ENCODE assay signal across 11 cellular contexts in genomic region chr16:30652718-30653117, GRCh38. TPM values are rescaled to one million over a fixed set of nuclear protein-coding genes. Genes with fewer than 3 reads are reported as not detected.
DNase-seq lines count a peak whose midpoint lies in the region; ATAC-seq and TF ChIP-seq lines count a peak whose summit lies in the region.
"Had no signal": no experiment of that assay in that cellular context is flagged by ENCODE, and none has a peak within 500 bp of the region (broad histone marks: within the 10 kb centered on the region; RNA-seq: fewer than 3 reads in every experiment).

No MANE protein-coding gene starts in this region.

- no peak for ATAC-seq in activated CD8-positive, alpha-beta T cell treated with anti-CD3 and anti-CD28 coated beads for 36 hours
- ATAC-seq in stimulated activated naive CD8-positive, alpha-beta T cell treated with anti-CD3 and anti-CD28 coated beads, Interleukin-15, amount 100 ng/mL, for 72 hours, result no peak

- peaks cover 20 to 47% (median 27%) of the 10 kb centered on the region in 3 donors for H3K4me1 ChIP-seq in esophagus squamous epithelium

- WGBS in esophagus squamous epithelium, 2 donors, result 78 to 86% methylated on average over 3 to 6 of the region's 18 CpGs

- H3K27ac Mint-ChIP-seq in activated naive CD4-positive, alpha-beta T cell treated with anti-CD3 and anti-CD28 coated beads, Interleukin-2, amount 10 ng/mL, durations not matched to agents 7 days and 5 days, result no peak overlapping the region
- peak overlapping the region; percentile 72 for H3K27ac Mint-ChIP-seq in activated CD8-positive, alpha-beta T cell treated with anti-CD3 and anti-CD28 coated beads for 36 hours
- H3K27ac Mint-ChIP-seq in glutamatergic neuron (ENCODE audit: unreplicated experiment), result no peak overlapping the region
- peak overlapping the region; percentile 27 to 32 for H3K27ac Mint-ChIP-seq in stimulated activated naive CD8-positive, alpha-beta T cell treated with anti-CD3 and anti-CD28 coated beads, Interleukin-15, amount 100 ng/mL, for 72 hours

- no peak overlapping the region for H3K4me3 ChIP-seq in esophagus squamous epithelium

- peak overlapping the region in 2 of 4 donors; percentile 97 to 99 for H3K27ac ChIP-seq in esophagus squamous epithelium

- intact Hi-C loops in activated CD8-positive, alpha-beta T cell treated with anti-CD3 and anti-CD28 coated beads for 36 hours (cut with micrococcal nuclease), result loop anchor here (10.0 kb wide), 1 partner anchor 242 kb away; the partner anchor contains the start of genes BCL7C and CTF1
- intact Hi-C loops in esophagus squamous epithelium (cut with DNase I), result no loop called here

- H3K9me3 Mint-ChIP-seq in activated naive CD4-positive, alpha-beta T cell treated with anti-CD3 and anti-CD28 coated beads, Interleukin-2, amount 10 ng/mL, durations not matched to agents 7 days and 5 days, result no peaks in the 10 kb centered on the region
- no peaks in the 10 kb centered on the region for H3K9me3 Mint-ChIP-seq in activated CD8-positive, alpha-beta T cell treated with anti-CD3 and anti-CD28 coated beads for 36 hours
- H3K9me3 Mint-ChIP-seq in glutamatergic neuron (ENCODE audit: unreplicated experiment), result peaks cover 17% of the 10 kb centered on the region
- no peaks in the 10 kb centered on the region for H3K9me3 Mint-ChIP-seq in stimulated activated naive CD8-positive, alpha-beta T cell treated with anti-CD3 and anti-CD28 coated beads, Interleukin-15, amount 100 ng/mL, for 72 hours

- peaks cover 16 to 49% (median 31%) of the 10 kb centered on the region in 3 donors for H3K36me3 ChIP-seq in esophagus squamous epithelium

- H3K27me3 Mint-ChIP-seq in activated naive CD4-positive, alpha-beta T cell treated with anti-CD3 and anti-CD28 coated beads, Interleukin-2, amount 10 ng/mL, durations not matched to agents 7 days and 5 days, result peaks cover 4% of the 10 kb centered on the region
- no peaks in the 10 kb centered on the region for H3K27me3 Mint-ChIP-seq in activated CD8-positive, alpha-beta T cell treated with anti-CD3 and anti-CD28 coated beads for 36 hours
- H3K27me3 Mint-ChIP-seq in glutamatergic neuron (ENCODE audit: unreplicated experiment), result peaks cover 14% of the 10 kb centered on the region
- H3K27me3 Mint-ChIP-seq in stimulated activated naive CD8-positive, alpha-beta T cell treated with anti-CD3 and anti-CD28 coated beads, Interleukin-15, amount 100 ng/mL, for 72 hours, result no peaks in the 10 kb centered on the region

- peak overlapping the region; percentile 83 for H3K4me3 Mint-ChIP-seq in activated naive CD4-positive, alpha-beta T cell treated with anti-CD3 and anti-CD28 coated beads, Interleukin-2, amount 10 ng/mL, durations not matched to agents 7 days and 5 days
- H3K4me3 Mint-ChIP-seq in activated CD8-positive, alpha-beta T cell treated with anti-CD3 and anti-CD28 coated beads for 36 hours, result peak overlapping the region; percentile 88
- H3K4me3 Mint-ChIP-seq in glutamatergic neuron (ENCODE audit: unreplicated experiment), result peak overlapping the region; percentile 94
- H3K4me3 Mint-ChIP-seq in stimulated activated naive CD8-positive, alpha-beta T cell treated with anti-CD3 and anti-CD28 coated beads, Interleukin-15, amount 100 ng/mL, for 72 hours, result peak overlapping the region; percentile 89 to 95

- no peak for TF ChIP-seq CTCF in activated CD8-positive, alpha-beta T cell treated with anti-CD3 and anti-CD28 coated beads for 36 hours (IDR thresholded peaks at IDR 0.05)
- no peak for TF ChIP-seq CTCF in glutamatergic neuron (IDR thresholded peaks at IDR 0.05; ENCODE audit: partially characterized antibody, unreplicated experiment)
- TF ChIP-seq CTCF in esophagus squamous epithelium (IDR thresholded peaks at IDR 0.05), result no peak

- no peak for DNase-seq in activated naive CD4-positive, alpha-beta T cell treated with anti-CD3 and anti-CD28 coated beads, Interleukin-2, amount 10 ng/mL, durations not matched to agents 7 days and 5 days
- no peak for DNase-seq in activated naive CD4-positive, alpha-beta T cell treated with anti-CD3 and anti-CD28 coated beads, Interleukin-2, amount 50 U/mL, for 16 hours
- DNase-seq in activated CD8-positive, alpha-beta T cell treated with anti-CD3 and anti-CD28 coated beads for 36 hours, result no peak
- DNase-seq in glutamatergic neuron (no peak), NCI-H1105 (lab: John Stamatoyannopoulos, UW) (no peak), esophagus squamous epithelium (lab: John Stamatoyannopoulos, UW) (no peak), amygdala (lab: John Stamatoyannopoulos, UW) (no peak)
- no peak for DNase-seq in stimulated activated naive CD8-positive, alpha-beta T cell treated with anti-CD3 and anti-CD28 coated beads, Interleukin-15, amount 100 ng/mL, for 72 hours
- DNase-seq: BE2C; NCI-H774; stimulated activated CD4-positive, alpha-beta T cell treated with anti-CD3 and anti-CD28 coated beads, Interleukin-12 subunit alpha, Interleukin-12 subunit beta, amount 100 ng/mL, for 4 hours had no signal

- H3K36me3 Mint-ChIP-seq in activated naive CD4-positive, alpha-beta T cell treated with anti-CD3 and anti-CD28 coated beads, Interleukin-2, amount 10 ng/mL, durations not matched to agents 7 days and 5 days, result peaks cover 39% of the 10 kb centered on the region
- peaks cover 42% of the 10 kb centered on the region for H3K36me3 Mint-ChIP-seq in activated CD8-positive, alpha-beta T cell treated with anti-CD3 and anti-CD28 coated beads for 36 hours (ENCODE audit: low read depth)
- H3K36me3 Mint-ChIP-seq in glutamatergic neuron (ENCODE audit: unreplicated experiment), result no peaks in the 10 kb centered on the region

- TF ChIP-seq POLR2A in esophagus squamous epithelium (IDR thresholded peaks at IDR 0.05), result no peak

- peaks cover 56% of the 10 kb centered on the region for H3K4me1 Mint-ChIP-seq in activated naive CD4-positive, alpha-beta T cell treated with anti-CD3 and anti-CD28 coated beads, Interleukin-2, amount 10 ng/mL, durations not matched to agents 7 days and 5 days
- peaks cover 44% of the 10 kb centered on the region for H3K4me1 Mint-ChIP-seq in activated CD8-positive, alpha-beta T cell treated with anti-CD3 and anti-CD28 coated beads for 36 hours (ENCODE audit: low read depth)
- peaks cover 12% of the 10 kb centered on the region for H3K4me1 Mint-ChIP-seq in glutamatergic neuron (ENCODE audit: low read depth, unreplicated experiment)
- peaks cover 52% of the 10 kb centered on the region for H3K4me1 Mint-ChIP-seq in stimulated activated naive CD8-positive, alpha-beta T cell treated with anti-CD3 and anti-CD28 coated beads, Interleukin-15, amount 100 ng/mL, for 72 hours

- POLR2A ChIA-PET in activated CD8-positive, alpha-beta T cell treated with anti-CD3 and anti-CD28 coated beads for 36 hours (lab: Charles Lee), result interaction anchor here (1.0 to 1.1 kb wide), 2 partner anchors 41 to 45 kb away, joined by 3 to 4 read pairs; no protein-coding TSS in a partner anchor

- H3K9me3 ChIP-seq in esophagus squamous epithelium, result no peaks in the 10 kb centered on the region
- H3K9me3 ChIP-seq: BE2C had no signal

- no peaks in the 10 kb centered on the region for H3K27me3 ChIP-seq in esophagus squamous epithelium
- H3K27me3 ChIP-seq: BE2C had no signal

- CTCF ChIA-PET in activated naive CD4-positive, alpha-beta T cell treated with anti-CD3 and anti-CD28 coated beads, Interleukin-2, amount 10 ng/mL, durations not matched to agents 7 days and 5 days (lab: Charles Lee), result interaction anchor here (0.7 to 3.2 kb wide), 3 partner anchors 41 to 1486 kb away, joined by 3 to 22 read pairs (median 4); no protein-coding TSS in a partner anchor
- CTCF ChIA-PET in activated CD8-positive, alpha-beta T cell treated with anti-CD3 and anti-CD28 coated beads for 36 hours (lab: Charles Lee), result interaction anchor here (1.2 kb wide), 1 partner anchor 20 kb away, joined by 4 read pairs; no protein-coding TSS in a partner anchor

RNA-seq across cellular contexts. Expression of gene PRR14, which starts 2.0 kb away (rescaled TPM):
- total RNA-seq in activated CD8-positive, alpha-beta T cell treated with anti-CD3 and anti-CD28 coated beads for 36 hours, result 10 to 100 TPM; 74.0 to 76.6 TPM
- total RNA-seq in glutamatergic neuron (ENCODE audit: unreplicated experiment) (79.6 TPM), esophagus squamous epithelium (10 to 100 TPM; 16.6 to 21.8 (median 20.3) TPM)

RNA-seq across cellular contexts. Expression of gene FBRS, which starts 5.5 kb away (rescaled TPM):
- total RNA-seq in activated CD8-positive, alpha-beta T cell treated with anti-CD3 and anti-CD28 coated beads for 36 hours, result 10 to 100 TPM; 80.3 to 85.8 TPM
- 66.7 TPM for total RNA-seq in glutamatergic neuron (ENCODE audit: unreplicated experiment)
- 10 to 100 TPM; 22.3 to 80.2 (median 45.3) TPM for total RNA-seq in esophagus squamous epithelium

RNA-seq across cellular contexts. Expression of gene ZNF689, which starts 42.5 kb away (rescaled TPM):
- 10 to 100 TPM in 1 of 2 experiments, 1 to 10 TPM in 1; 9.8 to 11.3 TPM for total RNA-seq in activated CD8-positive, alpha-beta T cell treated with anti-CD3 and anti-CD28 coated beads for 36 hours
- total RNA-seq in glutamatergic neuron (ENCODE audit: unreplicated experiment) (14.6 TPM), esophagus squamous epithelium (1 to 10 TPM; 2.0 to 6.7 (median 3.8) TPM)

RNA-seq across cellular contexts. Expression of gene SRCAP, which starts 46.3 kb away (rescaled TPM):
- total RNA-seq in activated CD8-positive, alpha-beta T cell treated with anti-CD3 and anti-CD28 coated beads for 36 hours, result 10 to 100 TPM; 57.2 to 64.7 TPM
- total RNA-seq in glutamatergic neuron (ENCODE audit: unreplicated experiment) (60.1 TPM), esophagus squamous epithelium (10 to 100 TPM; 10.7 to 39.6 (median 26.1) TPM)

Comparison
In these comparisons a context has a peak if more than half of its experiments do, and no peak if none do; other contexts are left out.
1. H3K27ac Mint-ChIP-seq: peak in activated CD8-positive, alpha-beta T cell treated with anti-CD3 and anti-CD28 coated beads for 36 hours (single experiment) and stimulated activated naive CD8-positive, alpha-beta T cell treated with anti-CD3 and anti-CD28 coated beads, Interleukin-15, amount 100 ng/mL, for 72 hours (2 of 2); none in activated naive CD4-positive, alpha-beta T cell treated with anti-CD3 and anti-CD28 coated beads, Interleukin-2, amount 10 ng/mL, durations not matched to agents 7 days and 5 days (single experiment) and glutamatergic neuron (single experiment).
2. Peak in every context shown above with its lines, with median percentiles within 50 percentile points of each other: H3K4me3 Mint-ChIP-seq.